In the genomic region with DNA sequence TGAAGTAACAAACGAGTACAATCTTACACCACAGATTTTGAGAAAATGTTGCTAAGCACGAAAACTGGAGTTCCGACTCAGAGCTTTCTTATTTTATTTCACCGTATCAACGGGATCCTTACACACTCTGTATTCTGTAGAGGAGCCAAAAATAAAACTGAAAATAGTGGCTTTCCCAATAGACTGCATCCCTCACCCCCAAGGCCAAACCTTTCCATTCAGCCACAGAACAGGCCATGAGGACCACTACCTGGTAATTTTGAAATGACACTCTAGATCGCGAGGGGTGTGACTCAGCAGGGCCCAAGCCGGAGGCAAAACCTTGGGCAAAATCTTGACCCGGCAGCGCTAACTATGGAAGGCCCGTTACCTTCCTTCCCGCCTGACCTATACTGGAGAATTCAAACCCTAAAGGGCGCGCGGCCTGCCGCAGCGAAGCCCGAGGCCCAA, we compare ENCODE assay signal across 1 cellular context.
TF ChIP-seq lines count a peak whose summit lies in the region.

No MANE protein-coding gene starts in this region.

TF ChIP-seq in HepG2, 621 proteins besides CTCF, POLR2A, EP300 and RAD21:
- 0 out of 2 replicates have a peak, but pooled peaks have one; percentile 36 for TF ChIP-seq ZNF274 (CRISPR knock-in tag; IDR thresholded peaks at IDR 0.05)
- 0 out of 2 replicates have a peak, but pooled peaks have one; percentile 8 for TF ChIP-seq ZNF775 (CRISPR knock-in tag; IDR thresholded peaks at IDR 0.05; ENCODE audit: borderline replicate concordance)
- TF ChIP-seq ZFP36L1 (CRISPR knock-in tag; IDR thresholded peaks at IDR 0.05), result peak; percentile 8; the same call in 1 of the 2 replicates
- 0 out of 2 replicates have a peak, but pooled peaks have one; percentile 33 for TF ChIP-seq LRRFIP1 (CRISPR knock-in tag; conservative IDR thresholded peaks at IDR 0.05)
- no peak for TF ChIP-seq DZIP1 (CRISPR knock-in tag; IDR thresholded peaks at IDR 0.05)
- 0 out of 2 replicates have a peak, but pooled peaks have one; percentile 1 for TF ChIP-seq STAG1 (CRISPR knock-in tag; IDR thresholded peaks at IDR 0.05)
- 0 out of 2 replicates have a peak, but pooled peaks have one; percentile 83 for TF ChIP-seq ARID2 (CRISPR knock-in tag; IDR thresholded peaks at IDR 0.05; ENCODE audit: borderline replicate concordance)
- 0 out of 2 replicates have a peak, but pooled peaks have one; percentile 41 for TF ChIP-seq ZNF224 (CRISPR knock-in tag; IDR thresholded peaks at IDR 0.05)
- TF ChIP-seq AGO2 (optimal IDR thresholded peaks at IDR 0.05; ENCODE audit: low read depth, low read length), result no peak
- no peak for TF ChIP-seq CREM (IDR thresholded peaks at IDR 0.05)
- no peak for TF ChIP-seq CREM (CRISPR knock-in tag; IDR thresholded peaks at IDR 0.05)
- 0 out of 2 replicates have a peak, but pooled peaks have one; percentile 8 for TF ChIP-seq ZNF337 (CRISPR knock-in tag; IDR thresholded peaks at IDR 0.05; ENCODE audit: borderline replicate concordance, low read depth)
- no peak for TF ChIP-seq ZNF766 (CRISPR knock-in tag; IDR thresholded peaks at IDR 0.05; ENCODE audit: borderline replicate concordance)
- TF ChIP-seq, protein P1, sequence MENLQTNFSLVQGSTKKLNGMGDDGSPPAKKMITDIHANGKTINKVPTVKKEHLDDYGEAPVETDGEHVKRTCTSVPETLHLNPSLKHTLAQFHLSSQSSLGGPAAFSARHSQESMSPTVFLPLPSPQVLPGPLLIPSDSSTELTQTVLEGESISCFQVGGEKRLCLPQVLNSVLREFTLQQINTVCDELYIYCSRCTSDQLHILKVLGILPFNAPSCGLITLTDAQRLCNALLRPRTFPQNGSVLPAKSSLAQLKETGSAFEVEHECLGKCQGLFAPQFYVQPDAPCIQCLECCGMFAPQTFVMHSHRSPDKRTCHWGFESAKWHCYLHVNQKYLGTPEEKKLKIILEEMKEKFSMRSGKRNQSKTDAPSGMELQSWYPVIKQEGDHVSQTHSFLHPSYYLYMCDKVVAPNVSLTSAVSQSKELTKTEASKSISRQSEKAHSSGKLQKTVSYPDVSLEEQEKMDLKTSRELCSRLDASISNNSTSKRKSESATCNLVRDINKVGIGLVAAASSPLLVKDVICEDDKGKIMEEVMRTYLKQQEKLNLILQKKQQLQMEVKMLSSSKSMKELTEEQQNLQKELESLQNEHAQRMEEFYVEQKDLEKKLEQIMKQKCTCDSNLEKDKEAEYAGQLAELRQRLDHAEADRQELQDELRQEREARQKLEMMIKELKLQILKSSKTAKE (CRISPR knock-in tag; IDR thresholded peaks at IDR 0.05; ENCODE audit: borderline replicate concordance), result no peak
- TF ChIP-seq ZNF101 (CRISPR knock-in tag; IDR thresholded peaks at IDR 0.05; ENCODE audit: borderline replicate concordance, low read depth), result 0 out of 2 replicates have a peak, but pooled peaks have one; percentile 3
- TF ChIP-seq, protein P2, sequence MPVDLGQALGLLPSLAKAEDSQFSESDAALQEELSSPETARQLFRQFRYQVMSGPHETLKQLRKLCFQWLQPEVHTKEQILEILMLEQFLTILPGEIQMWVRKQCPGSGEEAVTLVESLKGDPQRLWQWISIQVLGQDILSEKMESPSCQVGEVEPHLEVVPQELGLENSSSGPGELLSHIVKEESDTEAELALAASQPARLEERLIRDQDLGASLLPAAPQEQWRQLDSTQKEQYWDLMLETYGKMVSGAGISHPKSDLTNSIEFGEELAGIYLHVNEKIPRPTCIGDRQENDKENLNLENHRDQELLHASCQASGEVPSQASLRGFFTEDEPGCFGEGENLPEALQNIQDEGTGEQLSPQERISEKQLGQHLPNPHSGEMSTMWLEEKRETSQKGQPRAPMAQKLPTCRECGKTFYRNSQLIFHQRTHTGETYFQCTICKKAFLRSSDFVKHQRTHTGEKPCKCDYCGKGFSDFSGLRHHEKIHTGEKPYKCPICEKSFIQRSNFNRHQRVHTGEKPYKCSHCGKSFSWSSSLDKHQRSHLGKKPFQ (CRISPR knock-in tag; IDR thresholded peaks at IDR 0.05; ENCODE audit: insufficient replicate concordance), result peak; percentile 81
- no peak for TF ChIP-seq ZBTB1 (CRISPR knock-in tag; IDR thresholded peaks at IDR 0.05; ENCODE audit: borderline replicate concordance)
- no peak for TF ChIP-seq ZNF674 (CRISPR knock-in tag; IDR thresholded peaks at IDR 0.05; ENCODE audit: low read depth)
- no peak for TF ChIP-seq ELK4 (CRISPR knock-in tag; IDR thresholded peaks at IDR 0.05; ENCODE audit: borderline replicate concordance)
- no peak for TF ChIP-seq JUN (CRISPR knock-in tag; IDR thresholded peaks at IDR 0.05)
- TF ChIP-seq PREB (CRISPR knock-in tag; IDR thresholded peaks at IDR 0.05), result peak; percentile 43; the same call in 1 of the 2 replicates
- TF ChIP-seq, protein P3, sequence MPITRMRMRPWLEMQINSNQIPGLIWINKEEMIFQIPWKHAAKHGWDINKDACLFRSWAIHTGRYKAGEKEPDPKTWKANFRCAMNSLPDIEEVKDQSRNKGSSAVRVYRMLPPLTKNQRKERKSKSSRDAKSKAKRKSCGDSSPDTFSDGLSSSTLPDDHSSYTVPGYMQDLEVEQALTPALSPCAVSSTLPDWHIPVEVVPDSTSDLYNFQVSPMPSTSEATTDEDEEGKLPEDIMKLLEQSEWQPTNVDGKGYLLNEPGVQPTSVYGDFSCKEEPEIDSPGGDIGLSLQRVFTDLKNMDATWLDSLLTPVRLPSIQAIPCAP (CRISPR knock-in tag; IDR thresholded peaks at IDR 0.05; ENCODE audit: low read depth), result no peak
- TF ChIP-seq ELF3 (CRISPR knock-in tag; IDR thresholded peaks at IDR 0.05), result 0 out of 2 replicates have a peak, but pooled peaks have one; percentile 7
- TF ChIP-seq BRF2 (CRISPR knock-in tag; IDR thresholded peaks at IDR 0.05), result 0 out of 2 replicates have a peak, but pooled peaks have one; percentile 3
- TF ChIP-seq, protein P4, sequence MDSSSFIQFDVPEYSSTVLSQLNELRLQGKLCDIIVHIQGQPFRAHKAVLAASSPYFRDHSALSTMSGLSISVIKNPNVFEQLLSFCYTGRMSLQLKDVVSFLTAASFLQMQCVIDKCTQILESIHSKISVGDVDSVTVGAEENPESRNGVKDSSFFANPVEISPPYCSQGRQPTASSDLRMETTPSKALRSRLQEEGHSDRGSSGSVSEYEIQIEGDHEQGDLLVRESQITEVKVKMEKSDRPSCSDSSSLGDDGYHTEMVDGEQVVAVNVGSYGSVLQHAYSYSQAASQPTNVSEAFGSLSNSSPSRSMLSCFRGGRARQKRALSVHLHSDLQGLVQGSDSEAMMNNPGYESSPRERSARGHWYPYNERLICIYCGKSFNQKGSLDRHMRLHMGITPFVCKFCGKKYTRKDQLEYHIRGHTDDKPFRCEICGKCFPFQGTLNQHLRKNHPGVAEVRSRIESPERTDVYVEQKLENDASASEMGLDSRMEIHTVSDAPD (CRISPR knock-in tag; IDR thresholded peaks at IDR 0.05), result peak; percentile 59; the same call in 1 of the 2 replicates
- TF ChIP-seq PRMT3 (CRISPR knock-in tag; IDR thresholded peaks at IDR 0.05; ENCODE audit: borderline replicate concordance, low read depth), result 0 out of 2 replicates have a peak, but pooled peaks have one; percentile 52
- no peak for TF ChIP-seq FOXP1 (IDR thresholded peaks at IDR 0.05)
- TF ChIP-seq FOXP1 (CRISPR knock-in tag; IDR thresholded peaks at IDR 0.05), result no peak
TF ChIP-seq in HepG2: peak in this region for 15.
